ENCODE assay signal across 8 cellular contexts in genomic region chr11:36492724-36493304, GRCh38. TPM values are rescaled to one million over a fixed set of nuclear protein-coding genes. Genes with fewer than 3 reads are reported as not detected.
DNase-seq lines count a peak whose midpoint lies in the region; ATAC-seq, FAIRE-seq and TF ChIP-seq lines count a peak whose summit lies in the region.

No MANE protein-coding gene starts in this region.

- peak; percentile 86 for FAIRE-seq in K562 (lab: Jason Lieb, UNC)

- no peak overlapping the region for H3K4me3 ChIP-seq in K562
- H3K4me3 ChIP-seq in suprapubic skin = no peak overlapping the region

- H3K27ac ChIP-seq in K562 (ENCODE audit: extremely low read depth, low read depth, low read length) (no peak overlapping the region), suprapubic skin (no peak overlapping the region)

- TF ChIP-seq CTCF in K562 (IDR thresholded peaks at IDR 0.05 in 2 of 3, conservative IDR thresholded peaks at IDR 0.05 in 1 of 3; ENCODE audit: insufficient read depth in 2 of 3, low read depth in 1 of 3, low read length in 3 of 3) = peak; percentile 52 to 81 (median 71); a peak in 5 of 6 replicates
- TF ChIP-seq CTCF in suprapubic skin (IDR thresholded peaks at IDR 0.05) = peak; percentile 50 to 62

- peak; percentile 42 for ATAC-seq in HG02759 (IDR thresholded peaks at IDR 0.05; ENCODE audit: unreplicated experiment)
- ATAC-seq in K562 = peak; percentile 83
- ATAC-seq in GM18517 (IDR thresholded peaks at IDR 0.05; ENCODE audit: unreplicated experiment) = no peak

- no peaks in the 10 kb centered on the region for H3K9me3 ChIP-seq in K562 (replicated peaks; ENCODE audit: control insufficient read depth, insufficient read depth, low read depth, low read length)
- H3K9me3 ChIP-seq in suprapubic skin = no peaks in the 10 kb centered on the region

- TF ChIP-seq EP300 in K562 (IDR thresholded peaks at IDR 0.05; ENCODE audit: low read length) = no peak
- no peak for TF ChIP-seq EP300 in suprapubic skin (IDR thresholded peaks at IDR 0.05)

- no peak overlapping the region for H3K4me2 ChIP-seq in K562 (ENCODE audit: insufficient read depth, low read length)

- CTCF ChIA-PET in K562 (lab: Yijun Ruan, JAX; ENCODE audit: low intra/inter-chr PET ratio) = interaction anchor here (0.6 to 1.2 kb wide), 2 partner anchors 12 to 200 kb away, joined by 3 to 6 read pairs; no protein-coding TSS in a partner anchor

- H3K9ac ChIP-seq in K562 (ENCODE audit: insufficient read depth in 1 of 2, low read depth in 2 of 2, low read length in 2 of 2) = no peak overlapping the region

- no peaks in the 10 kb centered on the region for H3K27me3 ChIP-seq in K562 (ENCODE audit: control insufficient read depth in 2 of 2, insufficient read depth in 2 of 2, low read length in 2 of 2)
- no peaks in the 10 kb centered on the region for H3K27me3 ChIP-seq in suprapubic skin

- H3K79me2 ChIP-seq in K562 (ENCODE audit: control insufficient read depth, insufficient read depth, low read length) = no peaks in the 10 kb centered on the region

- in situ Hi-C loops in K562 (cut with MboI) = loop anchor here (5.0 kb wide), 1 partner anchor 186 kb away; no protein-coding TSS in a partner anchor

- H3K36me3 ChIP-seq in K562 (ENCODE audit: control insufficient read depth, insufficient read depth, low read length) = peaks cover 82% of the 10 kb centered on the region
- H3K36me3 ChIP-seq in suprapubic skin = peaks cover 80% of the 10 kb centered on the region

- H2AFZ ChIP-seq in K562 (ENCODE audit: low read depth, low read length) = no peak overlapping the region

- BruUV-seq in K562 (replicated peaks; lab: Mats Ljungman, UMichigan) = no TSS peak

- TF ChIP-seq RAD21 in K562 (CRISPR knock-in tag; conservative IDR thresholded peaks at IDR 0.05 in 1 of 2, IDR thresholded peaks at IDR 0.05 in 1 of 2) = peak; percentile 64 to 81

- TF ChIP-seq POLR2A in K562 (conservative IDR thresholded peaks at IDR 0.05) (no peak), suprapubic skin (IDR thresholded peaks at IDR 0.05) (no peak)

- no peaks in the 10 kb centered on the region for H3K4me1 ChIP-seq in K562 (replicated peaks in 1 of 2; ENCODE audit: control insufficient read depth in 2 of 2, insufficient read depth in 2 of 2, low read length in 2 of 2)
- H3K4me1 ChIP-seq in suprapubic skin = no peaks in the 10 kb centered on the region

- intact Hi-C loops in K562 (cut with micrococcal nuclease) = loop anchor here (1.0 to 5.0 kb wide), 4 partner anchors 48 to 201 kb away; no protein-coding TSS in a partner anchor

- DNase-seq in NCI-H1417 (lab: John Stamatoyannopoulos, UW) (peak; percentile 6 to 73 (median 45)), NCI-H1417 treated with DMSO at 0.1 percent for 48 hours (lab: John Stamatoyannopoulos, UW) (no peak), NCI-H748 treated with DMSO at 0.1 percent for 48 hours (lab: John Stamatoyannopoulos, UW) (peak; percentile 36), K562 (ENCODE audit: extremely low read depth in 1 of 4, low spot score in 3 of 4) (peak; percentile 45 to 71 (median 52)), inferior parietal cortex (ENCODE audit: extremely low spot score) (peak; percentile 75), suprapubic skin (ENCODE audit: low spot score in 2 of 2) (no peak)

- H3K9me1 ChIP-seq in K562 (ENCODE audit: control insufficient read depth, insufficient read depth, low read length) = no peaks in the 10 kb centered on the region

- POLR2A ChIA-PET in K562 (lab: Yijun Ruan, JAX) = interaction anchor here (0.8 to 1.4 kb wide), 5 partner anchors 8 to 195 kb away, joined by 3 to 14 read pairs (median 3); no protein-coding TSS in a partner anchor

- H4K20me1 ChIP-seq in K562 (replicated peaks; ENCODE audit: control insufficient read depth, insufficient read depth, low read length) = no peaks in the 10 kb centered on the region

TF ChIP-seq in K562, 482 proteins besides CTCF, POLR2A, EP300 and RAD21:
- TF ChIP-seq ZFP91 (CRISPR knock-in tag; IDR thresholded peaks at IDR 0.05) (no peak), PRDM10 (IDR thresholded peaks at IDR 0.05; ENCODE audit: partially characterized antibody) (no peak), SMC3 (conservative IDR thresholded peaks at IDR 0.05; ENCODE audit: insufficient read depth, low read depth, low read length) (peak; percentile 24; the same call in 1 of the 2 replicates), MAZ (CRISPR knock-in tag; conservative IDR thresholded peaks at IDR 0.05 in 1 of 2, IDR thresholded peaks at IDR 0.05 in 1 of 2) (peak in 1 of 2 experiments; percentile 32; a peak in 1 of 4 replicates), DEAF1 (CRISPR knock-in tag; IDR thresholded peaks at IDR 0.05) (peak; percentile 29; the same call in 1 of the 2 replicates), ZKSCAN1 (IDR thresholded peaks at IDR 0.05; ENCODE audit: low read depth, low read length) (peak; percentile 85), FOSL1 (tag; conservative IDR thresholded peaks at IDR 0.05) (peak; percentile 16; the same call in 1 of the 2 replicates)
TF ChIP-seq in K562: peak in this region for 5.

RNA-seq across cellular contexts. Expression of gene TRAF6, which starts 17.3 kb away (rescaled TPM):
- total RNA-seq in K562 (2011; cell fraction: chromatin; rRNA removed; ENCODE audit: low replicate concordance) = 12.5 and 26.3 TPM in 2 replicates
- total RNA-seq in K562 (2011; cell fraction: nucleolus; rRNA removed) = 6.8 and 9.1 TPM in 2 replicates
- total RNA-seq in K562 (2011; cell fraction: nucleoplasm; rRNA removed) = 14.2 and 23.3 TPM in 2 replicates
- total RNA-seq in K562 (2014; rRNA removed) = 5.0 and 6.4 TPM in 2 replicates
- total RNA-seq in K562 (2014; rRNA removed; fragmentation: Illumina TruSeq; extraction: Trizol) = 8.2 and 11.6 TPM in 2 replicates
- 8.0 and 8.3 TPM in 2 replicates for total RNA-seq in K562 (2015; rRNA removed; fragmentation: Illumina TruSeq; extraction: Trizol)
- 9.2 and 10.0 TPM in 2 replicates for total RNA-seq in K562 (2021)
- 10.6 and 13.1 TPM in 2 replicates for polyA plus RNA-seq in K562 (2011; rRNA removed)
- polyA plus RNA-seq in K562 (2011; cell fraction: cytosol; rRNA removed) = 5.3 and 7.6 TPM in 2 replicates
- 16.0 and 17.9 TPM in 2 replicates for polyA plus RNA-seq in K562 (2011; cell fraction: nucleus; rRNA removed)
- polyA plus RNA-seq in K562 (2012) = 5.4 and 6.9 TPM in 2 replicates
- 8.4 and 9.3 TPM in 2 replicates for polyA plus RNA-seq in K562 (2014; fragmentation: Illumina TruSeq; extraction: Trizol)
- 1 to 10 TPM; 2.0 to 4.2 TPM for polyA plus RNA-seq in K562 (2014; fragmentation: Nextera tagmentation; extraction: Ambion mirVana)
- polyA plus RNA-seq in K562 (2014; rRNA removed) = 4.4 and 5.4 TPM in 2 replicates
- polyA minus RNA-seq in K562 (2011; rRNA and poly(A)+ RNA removed) = 16.6 and 17.1 TPM in 2 replicates
- polyA minus RNA-seq in K562 (2011; cell fraction: cytosol; rRNA and poly(A)+ RNA removed) = 7.3 and 10.0 TPM in 2 replicates
- polyA minus RNA-seq in K562 (2011; cell fraction: nucleus; rRNA and poly(A)+ RNA removed) = 8.8 and 16.6 TPM in 2 replicates
- total RNA-seq in suprapubic skin = 10 to 100 TPM; 12.6 to 18.7 (median 18.6) TPM

Comparison
In these comparisons a context has a peak if more than half of its experiments do, and no peak if none do; other contexts are left out.
1. DNase-seq: peak in NCI-H1417 (3 of 3), NCI-H748 treated with DMSO at 0.1 percent for 48 hours (single experiment), K562 (4 of 4) and inferior parietal cortex (single experiment); none in NCI-H1417 treated with DMSO at 0.1 percent for 48 hours (single experiment) and suprapubic skin (0 of 2).